In the genomic region with DNA sequence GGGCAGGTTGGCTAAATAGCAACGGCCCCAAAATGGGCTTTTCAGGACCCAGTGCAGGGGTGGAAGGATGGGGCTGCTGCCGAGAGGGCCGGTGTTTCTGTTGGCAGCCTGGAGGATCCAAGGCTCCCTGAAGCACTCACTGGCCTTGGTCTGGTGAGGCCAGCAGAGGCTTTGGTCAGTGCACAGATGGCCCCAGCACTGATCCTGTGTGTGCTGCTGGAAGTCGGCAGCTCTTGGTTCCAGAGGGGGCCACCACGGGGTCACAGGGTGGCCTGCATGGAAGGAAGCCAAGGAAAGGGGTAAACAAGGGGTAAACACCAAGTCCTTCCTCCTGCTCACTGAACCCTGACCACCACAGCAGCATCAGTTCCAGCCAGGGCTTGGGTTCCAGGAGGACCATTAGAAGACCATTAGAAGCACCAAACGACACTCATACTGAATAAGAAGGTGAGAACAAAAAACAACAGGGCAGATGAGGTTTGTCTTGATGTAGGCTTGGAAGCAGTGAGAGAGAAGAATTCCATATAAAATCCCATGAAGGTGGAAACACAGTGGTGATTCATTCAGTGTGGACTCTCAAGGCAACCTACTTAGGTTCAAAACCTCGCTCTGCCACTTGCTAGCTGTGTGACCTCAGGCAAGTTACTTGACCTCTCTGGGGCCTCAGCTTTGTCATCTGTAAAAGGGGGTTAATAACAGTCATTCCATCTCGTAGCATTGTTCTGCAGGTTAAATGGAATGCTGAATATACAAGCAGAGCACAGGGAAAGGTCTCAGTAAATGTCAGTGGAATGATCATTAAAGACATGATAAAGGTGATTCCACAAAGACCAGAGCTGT, we compare ENCODE assay signal across 2 cellular contexts.
TF ChIP-seq lines count a peak whose summit lies in the region.

No MANE protein-coding gene starts in this region.

TF ChIP-seq in A549, 52 proteins besides CTCF, POLR2A, EP300 and RAD21 (continued from another document):
- TF ChIP-seq MYC (IDR thresholded peaks at IDR 0.05; ENCODE audit: borderline replicate concordance, low read length), result peak; percentile 9; the same call in 1 of the 2 replicates
- TF ChIP-seq ZFP36 (IDR thresholded peaks at IDR 0.05; ENCODE audit: borderline replicate concordance, partially characterized antibody), result peak; percentile 36

TF ChIP-seq in K562, 482 proteins besides CTCF, POLR2A, EP300 and RAD21:
- TF ChIP-seq, protein P1, sequence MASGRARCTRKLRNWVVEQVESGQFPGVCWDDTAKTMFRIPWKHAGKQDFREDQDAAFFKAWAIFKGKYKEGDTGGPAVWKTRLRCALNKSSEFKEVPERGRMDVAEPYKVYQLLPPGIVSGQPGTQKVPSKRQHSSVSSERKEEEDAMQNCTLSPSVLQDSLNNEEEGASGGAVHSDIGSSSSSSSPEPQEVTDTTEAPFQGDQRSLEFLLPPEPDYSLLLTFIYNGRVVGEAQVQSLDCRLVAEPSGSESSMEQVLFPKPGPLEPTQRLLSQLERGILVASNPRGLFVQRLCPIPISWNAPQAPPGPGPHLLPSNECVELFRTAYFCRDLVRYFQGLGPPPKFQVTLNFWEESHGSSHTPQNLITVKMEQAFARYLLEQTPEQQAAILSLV (tag; IDR thresholded peaks at IDR 0.05), result 0 out of 2 replicates have a peak, but pooled peaks have one; percentile 10
- no peak for TF ChIP-seq RBM17 (IDR thresholded peaks at IDR 0.05; ENCODE audit: borderline replicate concordance, low read depth, low read length)
- TF ChIP-seq ADNP (tag; IDR thresholded peaks at IDR 0.05), result peak; percentile 48; the same call in 1 of the 2 replicates
- peak; percentile 32 for TF ChIP-seq CHD4 (IDR thresholded peaks at IDR 0.05; ENCODE audit: insufficient read depth, insufficient replicate concordance, low read depth, low read length, poor library complexity, severe bottlenecking)
- TF ChIP-seq POLR2G (IDR thresholded peaks at IDR 0.05; ENCODE audit: low read depth, low read length), result peak; percentile 71
- peak; percentile 93 for TF ChIP-seq ZFP36 (IDR thresholded peaks at IDR 0.05; ENCODE audit: low read depth, low read length, partially characterized antibody)
- TF ChIP-seq RBM25 (IDR thresholded peaks at IDR 0.05; ENCODE audit: low read depth, low read length, severe bottlenecking), result peak; percentile 98
- TF ChIP-seq, protein P2, sequence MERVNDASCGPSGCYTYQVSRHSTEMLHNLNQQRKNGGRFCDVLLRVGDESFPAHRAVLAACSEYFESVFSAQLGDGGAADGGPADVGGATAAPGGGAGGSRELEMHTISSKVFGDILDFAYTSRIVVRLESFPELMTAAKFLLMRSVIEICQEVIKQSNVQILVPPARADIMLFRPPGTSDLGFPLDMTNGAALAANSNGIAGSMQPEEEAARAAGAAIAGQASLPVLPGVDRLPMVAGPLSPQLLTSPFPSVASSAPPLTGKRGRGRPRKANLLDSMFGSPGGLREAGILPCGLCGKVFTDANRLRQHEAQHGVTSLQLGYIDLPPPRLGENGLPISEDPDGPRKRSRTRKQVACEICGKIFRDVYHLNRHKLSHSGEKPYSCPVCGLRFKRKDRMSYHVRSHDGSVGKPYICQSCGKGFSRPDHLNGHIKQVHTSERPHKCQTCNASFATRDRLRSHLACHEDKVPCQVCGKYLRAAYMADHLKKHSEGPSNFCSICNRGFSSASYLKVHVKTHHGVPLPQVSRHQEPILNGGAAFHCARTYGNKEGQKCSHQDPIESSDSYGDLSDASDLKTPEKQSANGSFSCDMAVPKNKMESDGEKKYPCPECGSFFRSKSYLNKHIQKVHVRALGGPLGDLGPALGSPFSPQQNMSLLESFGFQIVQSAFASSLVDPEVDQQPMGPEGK (CRISPR knock-in tag; IDR thresholded peaks at IDR 0.05; ENCODE audit: borderline replicate concordance), result no peak
- TF ChIP-seq RBFOX2 (IDR thresholded peaks at IDR 0.05; ENCODE audit: low read depth, low read length), result peak; percentile 46; the same call in 1 of the 2 replicates
- peak in 1 of 2 experiments; percentile 76; a peak in 2 of 4 replicates for TF ChIP-seq KDM1A (IDR thresholded peaks at IDR 0.05)
- TF ChIP-seq ZNF263 (CRISPR knock-in tag; IDR thresholded peaks at IDR 0.05; ENCODE audit: borderline replicate concordance), result no peak
- peak; percentile 94 for TF ChIP-seq BCOR (IDR thresholded peaks at IDR 0.05)
- TF ChIP-seq RCOR1 (IDR thresholded peaks at IDR 0.05; ENCODE audit: borderline replicate concordance in 1 of 2, low read depth in 2 of 2, low read length in 2 of 2), result peak in 1 of 2 experiments; percentile 66; a peak in 2 of 4 replicates
- no peak for TF ChIP-seq XRCC5 (IDR thresholded peaks at IDR 0.05; ENCODE audit: low read depth, low read length)
- TF ChIP-seq, protein P3, sequence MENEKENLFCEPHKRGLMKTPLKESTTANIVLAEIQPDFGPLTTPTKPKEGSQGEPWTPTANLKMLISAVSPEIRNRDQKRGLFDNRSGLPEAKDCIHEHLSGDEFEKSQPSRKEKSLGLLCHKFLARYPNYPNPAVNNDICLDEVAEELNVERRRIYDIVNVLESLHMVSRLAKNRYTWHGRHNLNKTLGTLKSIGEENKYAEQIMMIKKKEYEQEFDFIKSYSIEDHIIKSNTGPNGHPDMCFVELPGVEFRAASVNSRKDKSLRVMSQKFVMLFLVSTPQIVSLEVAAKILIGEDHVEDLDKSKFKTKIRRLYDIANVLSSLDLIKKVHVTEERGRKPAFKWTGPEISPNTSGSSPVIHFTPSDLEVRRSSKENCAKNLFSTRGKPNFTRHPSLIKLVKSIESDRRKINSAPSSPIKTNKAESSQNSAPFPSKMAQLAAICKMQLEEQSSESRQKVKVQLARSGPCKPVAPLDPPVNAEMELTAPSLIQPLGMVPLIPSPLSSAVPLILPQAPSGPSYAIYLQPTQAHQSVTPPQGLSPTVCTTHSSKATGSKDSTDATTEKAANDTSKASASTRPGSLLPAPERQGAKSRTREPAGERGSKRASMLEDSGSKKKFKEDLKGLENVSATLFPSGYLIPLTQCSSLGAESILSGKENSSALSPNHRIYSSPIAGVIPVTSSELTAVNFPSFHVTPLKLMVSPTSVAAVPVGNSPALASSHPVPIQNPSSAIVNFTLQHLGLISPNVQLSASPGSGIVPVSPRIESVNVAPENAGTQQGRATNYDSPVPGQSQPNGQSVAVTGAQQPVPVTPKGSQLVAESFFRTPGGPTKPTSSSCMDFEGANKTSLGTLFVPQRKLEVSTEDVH (IDR thresholded peaks at IDR 0.05; ENCODE audit: low read depth, partially characterized antibody), result peak; percentile 33
- no peak for TF ChIP-seq HSF4 (CRISPR knock-in tag; IDR thresholded peaks at IDR 0.05; ENCODE audit: borderline replicate concordance)
- TF ChIP-seq GATA2 (CRISPR knock-in tag; IDR thresholded peaks at IDR 0.05), result no peak
- TF ChIP-seq SMARCA5 (IDR thresholded peaks at IDR 0.05), result peak; percentile 93
